23 cellular contexts compared by ENCODE assay signal in the genomic region with DNA sequence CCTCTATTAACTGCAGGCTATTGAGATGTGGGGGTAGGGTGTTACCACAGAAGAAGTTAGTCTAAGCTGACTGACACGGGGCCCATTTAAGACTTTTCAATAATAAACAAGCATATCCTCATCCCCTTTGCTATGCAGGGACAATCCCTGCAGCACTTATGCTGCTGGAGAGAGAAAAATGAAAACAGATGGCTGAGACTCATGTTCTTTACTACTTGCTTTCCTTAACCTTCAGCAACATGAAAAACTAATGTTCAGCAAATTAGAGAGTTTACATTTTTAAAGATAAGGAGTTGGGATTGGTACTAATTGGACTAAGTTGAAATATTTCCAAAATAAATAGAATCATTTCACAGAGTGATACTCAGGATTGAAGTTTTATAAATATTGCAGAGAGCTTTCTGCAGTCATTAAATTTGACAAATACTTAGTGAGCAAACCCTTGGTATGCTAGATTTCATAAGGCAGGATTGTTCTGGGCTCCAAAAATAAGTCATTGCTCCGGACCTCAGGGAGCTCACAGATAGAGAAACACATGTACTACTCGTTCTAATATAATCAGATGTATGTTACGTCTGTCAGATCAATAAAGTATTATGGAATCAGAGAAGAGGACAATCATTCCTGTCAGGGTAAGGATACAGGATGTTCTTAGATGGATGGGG.
DNase-seq lines count a peak whose midpoint lies in the region; ATAC-seq, FAIRE-seq and TF ChIP-seq lines count a peak whose summit lies in the region.
"Had no signal": no experiment of that assay in that cellular context is flagged by ENCODE, and none has a peak within 500 bp of the region (broad histone marks: within the 10 kb centered on the region; RNA-seq: fewer than 3 reads in every experiment).

No MANE protein-coding gene starts in this region.

- peaks cover 22% of the 10 kb centered on the region for H3K4me1 Mint-ChIP-seq in nephron

- H3K27ac Mint-ChIP-seq in nephron = peak overlapping the region; percentile 34 to 39 (median 36)
- H3K27ac Mint-ChIP-seq: activated naive CD8-positive, alpha-beta T cell treated with anti-CD3 and anti-CD28 coated beads, Interleukin-2, amount 50 U/mL, for 24 hours had no signal

- no peak for ATAC-seq in GM18867 (IDR thresholded peaks at IDR 0.05; ENCODE audit: unreplicated experiment)
- ATAC-seq: activated naive CD8-positive, alpha-beta T cell treated with anti-CD3 and anti-CD28 coated beads, Interleukin-2, amount 50 U/mL, for 24 hours; esophagus mucosa; lower lobe of right lung; stimulated activated naive CD8-positive, alpha-beta T cell treated with anti-CD3 and anti-CD28 coated beads, Interleukin-15, Interleukin-2, amounts not matched to agents 100 U/mL and 50 U/mL, for 24 hours had no signal

- H3K9me3 Mint-ChIP-seq in nephron = no peaks in the 10 kb centered on the region
- H3K9me3 Mint-ChIP-seq: activated naive CD8-positive, alpha-beta T cell treated with anti-CD3 and anti-CD28 coated beads, Interleukin-2, amount 50 U/mL, for 24 hours had no signal

- no peaks in the 10 kb centered on the region for H3K36me3 Mint-ChIP-seq in nephron (ENCODE audit: low read depth)

- H3K4me3 Mint-ChIP-seq in nephron = no peak overlapping the region
- H3K4me3 Mint-ChIP-seq: activated naive CD8-positive, alpha-beta T cell treated with anti-CD3 and anti-CD28 coated beads, Interleukin-2, amount 50 U/mL, for 24 hours had no signal

- no peak for FAIRE-seq in GM19239 (lab: Jason Lieb, UNC)
- no peak for FAIRE-seq in RCC 7860 (lab: Jason Lieb, UNC)
- FAIRE-seq: G401.6, GM12892, islet of Langerhans had no signal

- H3K4me3 ChIP-seq in AG10803 (ENCODE audit: low read length) = no peak overlapping the region
- H3K4me3 ChIP-seq: BLaER1, heart right ventricle, lower lobe of right lung, ovary, sigmoid colon had no signal

- H3K27me3 Mint-ChIP-seq in nephron (ENCODE audit: low read depth) = no peaks in the 10 kb centered on the region
- H3K27me3 Mint-ChIP-seq: activated naive CD8-positive, alpha-beta T cell treated with anti-CD3 and anti-CD28 coated beads, Interleukin-2, amount 50 U/mL, for 24 hours had no signal

- DNase-seq in AG10803 (ENCODE audit: low read depth) (peak; percentile 49), HCEC 1CT (peak; percentile 9), dedifferentiated amniotic fluid mesenchymal stem cell (ENCODE audit: extremely low spot score) (peak; percentile 80), GM19239 (ENCODE audit: insufficient read length, low spot score) (no peak), RCC 7860 (ENCODE audit: low spot score) (no peak)
- no peak for DNase-seq in activated CD4-positive, CD25-positive, alpha-beta regulatory T cell treated with anti-CD3 and anti-CD28 coated beads, Interleukin-2, amount 50 U/mL, for 72 hours
- DNase-seq: activated naive CD8-positive, alpha-beta T cell treated with anti-CD3 and anti-CD28 coated beads, Interleukin-2, amount 50 U/mL, for 24 hours; heart right ventricle; KG1; lower lobe of right lung; NCI-H187; ovary; sigmoid colon; stimulated activated naive CD8-positive, alpha-beta T cell treated with anti-CD3 and anti-CD28 coated beads, Interleukin-15, Interleukin-2, amounts not matched to agents 100 U/mL and 50 U/mL, for 24 hours; SW 1271; trophoblast cell had no signal

- TF ChIP-seq CTCF in AG10803 (conservative IDR thresholded peaks at IDR 0.05; ENCODE audit: low read length) (no peak), nephron (IDR thresholded peaks at IDR 0.05; ENCODE audit: unreplicated experiment in 3 of 3) (no peak)

Comparison
In these comparisons a context has a peak if more than half of its experiments do, and no peak if none do; other contexts are left out.
1. DNase-seq: peak in AG10803 (single experiment), HCEC 1CT (single experiment) and dedifferentiated amniotic fluid mesenchymal stem cell (single experiment); none in GM19239 (single experiment), activated CD4-positive, CD25-positive, alpha-beta regulatory T cell treated with anti-CD3 and anti-CD28 coated beads, Interleukin-2, amount 50 U/mL, for 72 hours (single experiment) and RCC 7860 (single experiment).